11 cellular contexts compared by ENCODE assay signal in the genomic region with DNA sequence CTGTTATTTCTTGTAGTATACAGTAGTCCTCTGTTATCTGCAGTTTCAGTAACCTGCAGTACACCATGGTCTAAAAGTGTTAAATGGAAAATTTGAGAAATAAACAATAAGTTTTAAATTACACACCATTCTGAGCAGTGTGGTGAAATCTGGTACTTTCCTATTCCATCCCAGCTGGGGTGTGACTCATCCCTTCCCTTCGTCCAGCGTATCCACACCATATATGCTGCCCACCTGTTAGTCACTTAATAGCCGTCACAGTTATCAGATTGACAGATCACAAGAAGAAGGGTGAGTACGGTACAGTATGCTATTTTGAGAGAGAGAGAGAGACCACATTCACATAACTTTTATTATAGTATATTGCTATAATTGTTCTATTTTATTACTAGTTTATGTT. TPM values are rescaled to one million over a fixed set of nuclear protein-coding genes. Genes with fewer than 3 reads are reported as not detected.
DNase-seq lines count a peak whose midpoint lies in the region; ATAC-seq, FAIRE-seq and TF ChIP-seq lines count a peak whose summit lies in the region.
"Had no signal": no experiment of that assay in that cellular context is flagged by ENCODE, and none has a peak within 500 bp of the region (broad histone marks: within the 10 kb centered on the region; RNA-seq: fewer than 3 reads in every experiment).

No MANE protein-coding gene starts in this region.

- 10% methylated on average over 4 of the region's 4 CpGs for WGBS in A549 (ENCODE audit: missing lambda C conversion rate)

- H3K4me3 ChIP-seq in A549 (no peak overlapping the region), fibroblast of villous mesenchyme (ENCODE audit: low read depth, low read length) (no peak overlapping the region)

- no peak for TF ChIP-seq RAD21 in A549 (conservative IDR thresholded peaks at IDR 0.05 in 1 of 2, IDR thresholded peaks at IDR 0.05 in 1 of 2)

- CTCF ChIA-PET in A549 (lab: Yijun Ruan, JAX), result no interaction called here

- H3K4me2 ChIP-seq in A549, result 0 out of 3 replicates have a peak overlapping the region, but pooled peaks have one; percentile 3

- TF ChIP-seq POLR2A in A549 (IDR thresholded peaks at IDR 0.05; ENCODE audit: low read length) (no peak), GM12891 (IDR thresholded peaks at IDR 0.05; ENCODE audit: low read depth, low read length) (no peak)

- peak; percentile 20 to 42 for DNase-seq in A549 (ENCODE audit: low read depth in 1 of 2, low spot score in 1 of 2)
- no peak for DNase-seq in GM12891 (ENCODE audit: insufficient read length, low spot score)
- peak; percentile 54 for DNase-seq in RCC 7860 (ENCODE audit: low spot score)
- peak; percentile 80 for DNase-seq in fibroblast of villous mesenchyme (ENCODE audit: low read depth)
- no peak for DNase-seq in NCI-H82 treated with DMSO at 0.1 percent for 48 hours (lab: John Stamatoyannopoulos, UW; ENCODE audit: unreplicated experiment)
- DNase-seq in cerebellar cortex (ENCODE audit: low spot score), result no peak
- DNase-seq in NCI-H1105 (lab: John Stamatoyannopoulos, UW), result no peak
- DNase-seq in head of caudate nucleus, result no peak
- DNase-seq: left ventricle myocardium superior, NCI-H1105 treated with DMSO at 0.1 percent for 48 hours had no signal

- 0 out of 3 replicates have a peak, but pooled peaks cover 3% of the 10 kb centered on the region for H3K4me1 ChIP-seq in A549

- FAIRE-seq in A549 (lab: Jason Lieb, UNC) (no peak), GM12891 (lab: Jason Lieb, UNC) (peak; percentile 83), RCC 7860 (lab: Jason Lieb, UNC) (peak; percentile 49)
- FAIRE-seq: H1 had no signal

- H3K9me3 ChIP-seq in A549, result no peaks in the 10 kb centered on the region

- ATAC-seq in A549, result peak; percentile 87 to 94
- ATAC-seq: left ventricle myocardium superior had no signal

- no peak for TF ChIP-seq EP300 in A549 (IDR thresholded peaks at IDR 0.05)

- no peak overlapping the region for H3K27ac ChIP-seq in A549

- intact Hi-C loops in head of caudate nucleus (cut with DNase I), result no loop called here

- POLR2A ChIA-PET in A549 (lab: Yijun Ruan, JAX), result no interaction called here

- TF ChIP-seq CTCF in A549 (IDR thresholded peaks at IDR 0.05) (no peak), fibroblast of villous mesenchyme (IDR thresholded peaks at IDR 0.05; ENCODE audit: insufficient read depth, low read depth, low read length) (no peak)

TF ChIP-seq in A549, 52 proteins besides CTCF, POLR2A, EP300 and RAD21:
- TF ChIP-seq FOXS1 (CRISPR knock-in tag; IDR thresholded peaks at IDR 0.05) (no peak), SREBF2 (IDR thresholded peaks at IDR 0.05) (no peak), BHLHE40 (IDR thresholded peaks at IDR 0.05; ENCODE audit: low read depth, low read length) (no peak), EHMT2 (IDR thresholded peaks at IDR 0.05; ENCODE audit: low read depth) (no peak), KDM5A (IDR thresholded peaks at IDR 0.05) (no peak), ZNF302 (CRISPR knock-in tag; IDR thresholded peaks at IDR 0.05) (no peak), NFE2L2 (conservative IDR thresholded peaks at IDR 0.05; ENCODE audit: low read length) (no peak), ZC3H11A (IDR thresholded peaks at IDR 0.05) (no peak), JUN (IDR thresholded peaks at IDR 0.05) (no peak), EHF (CRISPR knock-in tag; IDR thresholded peaks at IDR 0.05) (no peak), KDM1A (IDR thresholded peaks at IDR 0.05; ENCODE audit: low read depth) (no peak), TP53 (CRISPR knock-in tag; IDR thresholded peaks at IDR 0.05) (no peak), CEBPB (IDR thresholded peaks at IDR 0.05) (peak in 1 of 2 experiments; percentile 22; a peak in 1 of 4 replicates), FOSL2 (IDR thresholded peaks at IDR 0.05) (no peak; the same call in 1 of the 2 replicates), FOSL2 (CRISPR knock-in tag; IDR thresholded peaks at IDR 0.05) (peak; percentile 77), RARB (CRISPR knock-in tag; IDR thresholded peaks at IDR 0.05) (no peak), MAFK (IDR thresholded peaks at IDR 0.05; ENCODE audit: partially characterized antibody) (no peak), RCOR1 (IDR thresholded peaks at IDR 0.05; ENCODE audit: low read depth, low read length) (no peak)

TF ChIP-seq in GM12891, 5 proteins besides CTCF, POLR2A, EP300 and RAD21:
- TF ChIP-seq TAF1 (IDR thresholded peaks at IDR 0.05; ENCODE audit: low read depth, low read length) (no peak), POLR2AphosphoS5 (IDR thresholded peaks at IDR 0.05; ENCODE audit: low read depth, low read length) (no peak), PAX5 (IDR thresholded peaks at IDR 0.05; ENCODE audit: insufficient read depth, low read length, severe bottlenecking) (no peak), SPI1 (IDR thresholded peaks at IDR 0.05; ENCODE audit: low read depth, low read length) (no peak), POU2F2 (IDR thresholded peaks at IDR 0.05; ENCODE audit: low read depth, low read length) (no peak)

RNA-seq across cellular contexts. Expression of a gene that starts 28.9 kb away (rescaled TPM):
- polyA plus RNA-seq in A549 (2011; rRNA removed) (2.9 and 3.2 TPM in 2 replicates), A549 (2017; fragmentation: RNase III; extraction: RNeasy Plus Mini Kit Qiagen cat#74134 plus additional on column Dnase treatment) (2.2 to 2.3 TPM (median 2.2 TPM) in 3 replicates)
- polyA plus RNA-seq in A549 (2012; cell fraction: cytosol; rRNA removed), result 0.83 and 1.2 TPM in 2 replicates
- polyA plus RNA-seq in A549 (2012; cell fraction: nucleus; rRNA removed), result 0.46 and 0.75 TPM in 2 replicates
- polyA minus RNA-seq in A549 (2011; rRNA and poly(A)+ RNA removed), result 2.3 and 4.0 TPM in 2 replicates
- 0.19 TPM for polyA plus RNA-seq in GM12891 (2012; ENCODE audit: low read depth, missing spikeins)
- total RNA-seq in fibroblast of villous mesenchyme, result 8.6 and 8.7 TPM in 2 replicates

RNA-seq across cellular contexts. Expression of a gene that starts 53.3 kb away (rescaled TPM):
- polyA plus RNA-seq in A549 (2011; rRNA removed) (0.01 and 0.05 TPM in 2 replicates), A549 (2017; fragmentation: RNase III; extraction: RNeasy Plus Mini Kit Qiagen cat#74134 plus additional on column Dnase treatment) (0.01 TPM in 1 of 3 replicates, not detected in the others)
- polyA plus RNA-seq in A549 (2012; cell fraction: cytosol; rRNA removed), result 0.01 TPM in 1 of 2 replicates, not detected in the other
- polyA plus RNA-seq in A549 (2012; cell fraction: nucleus; rRNA removed), result not detected in 2 replicates
- not detected in 2 replicates for polyA minus RNA-seq in A549 (2011; rRNA and poly(A)+ RNA removed)
- not detected for polyA plus RNA-seq in GM12891 (2012; ENCODE audit: low read depth, missing spikeins)
- not detected in 2 replicates for total RNA-seq in fibroblast of villous mesenchyme
- total RNA-seq: left ventricle myocardium superior had no signal

Comparison
In these comparisons a context has a peak if more than half of its experiments do, and no peak if none do; other contexts are left out.
1. DNase-seq: peak in A549 (2 of 2), RCC 7860 (single experiment) and fibroblast of villous mesenchyme (single experiment); none in GM12891 (single experiment), NCI-H82 treated with DMSO at 0.1 percent for 48 hours (single experiment), cerebellar cortex (single experiment), NCI-H1105 (single experiment) and head of caudate nucleus (0 of 42).